In the genomic region with DNA sequence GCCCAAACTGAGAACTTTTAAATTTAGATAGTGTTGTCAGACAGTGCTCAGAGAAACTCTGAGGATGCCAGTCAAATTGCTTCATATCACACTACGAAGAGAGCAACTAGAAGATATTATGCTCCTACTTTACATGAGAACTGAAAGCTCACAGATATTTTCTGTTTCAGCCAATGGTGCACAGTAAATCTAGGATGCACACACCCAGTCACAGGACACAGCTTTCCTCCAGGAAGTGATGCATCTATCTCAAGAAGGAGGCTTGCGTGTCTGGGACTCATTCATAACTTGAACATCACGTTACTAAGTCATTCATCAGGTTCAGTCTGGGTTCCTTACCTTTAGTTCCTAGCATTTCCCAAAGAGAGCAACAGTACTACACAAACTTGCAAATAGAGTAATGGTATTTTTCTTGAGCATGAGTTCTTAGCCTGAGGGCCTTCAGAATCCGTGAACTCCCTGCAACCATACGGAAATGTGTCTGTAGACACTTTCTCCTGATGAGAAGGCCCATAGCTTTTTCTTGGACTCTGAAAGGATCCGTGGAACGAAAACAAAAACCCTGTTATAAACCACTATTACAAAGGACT, we compare ENCODE assay signal across 13 cellular contexts. TPM values are rescaled to one million over a fixed set of nuclear protein-coding genes. Genes with fewer than 3 reads are reported as not detected.
DNase-seq lines count a peak whose midpoint lies in the region; ATAC-seq and TF ChIP-seq lines count a peak whose summit lies in the region.
"Had no signal": no experiment of that assay in that cellular context is flagged by ENCODE, and none has a peak within 500 bp of the region (broad histone marks: within the 10 kb centered on the region; RNA-seq: fewer than 3 reads in every experiment).

No MANE protein-coding gene starts in this region.

- H3K27ac ChIP-seq in coronary artery = no peak overlapping the region
- no peak overlapping the region for H3K27ac ChIP-seq in Karpas-422 (ENCODE audit: low read length)
- H3K27ac ChIP-seq: testis had no signal

- no peaks in the 10 kb centered on the region for H3K36me3 ChIP-seq in Karpas-422 (ENCODE audit: insufficient read depth, low read length)

- ATAC-seq in GM21423 (IDR thresholded peaks at IDR 0.05; ENCODE audit: unreplicated experiment) (peak; percentile 52), HG03457 (IDR thresholded peaks at IDR 0.05; ENCODE audit: unreplicated experiment) (peak; percentile 51)

- H3K9me2 ChIP-seq in Karpas-422 (replicated peaks; ENCODE audit: insufficient read depth, low read length) = no peaks in the 10 kb centered on the region

- H4K20me1 ChIP-seq in Karpas-422 (ENCODE audit: insufficient read depth, low read depth, low read length) = no peaks in the 10 kb centered on the region

- H3K79me2 ChIP-seq in Karpas-422 (ENCODE audit: low read length) = no peaks in the 10 kb centered on the region

- TF ChIP-seq CTCF in fibroblast of mammary gland (conservative IDR thresholded peaks at IDR 0.05; ENCODE audit: control insufficient read depth, insufficient read depth, low read depth, low read length) = no peak
- no peak for TF ChIP-seq CTCF in coronary artery (IDR thresholded peaks at IDR 0.05)

- H3K27me3 ChIP-seq in Karpas-422 (ENCODE audit: low read length) = no peaks in the 10 kb centered on the region
- H3K27me3 ChIP-seq: testis had no signal

- H3K9ac ChIP-seq in Karpas-422 (ENCODE audit: low read length) = no peak overlapping the region

- no peaks in the 10 kb centered on the region for H3K9me3 ChIP-seq in Karpas-422 (ENCODE audit: low read length)
- H3K9me3 ChIP-seq: testis had no signal

- H3K4me2 ChIP-seq in Karpas-422 (ENCODE audit: low read depth, low read length, poor library complexity, severe bottlenecking) = no peak overlapping the region

- no peak overlapping the region for H2AFZ ChIP-seq in Karpas-422 (ENCODE audit: low read length)

- peak; percentile 68 for DNase-seq in EL
- DNase-seq in fibroblast of mammary gland (ENCODE audit: low read depth) = peak; percentile 75
- DNase-seq in mesenteric fat pad (ENCODE audit: low spot score) = no peak
- no peak for DNase-seq in NCI-H524 treated with DMSO at 0.1 percent for 48 hours (lab: John Stamatoyannopoulos, UW)
- no peak for DNase-seq in coronary artery (ENCODE audit: low spot score)
- no peak for DNase-seq in Karpas-422
- DNase-seq: aorta, GF-D8, kidney glomerular epithelial cell, NCI-H1105 treated with DMSO at 0.1 percent for 48 hours, testis had no signal

- H3K4me3 ChIP-seq in fibroblast of mammary gland (ENCODE audit: control insufficient read depth, low read depth, low read length) = no peak overlapping the region
- H3K4me3 ChIP-seq in coronary artery = no peak overlapping the region
- no peak overlapping the region for H3K4me3 ChIP-seq in Karpas-422 (ENCODE audit: low read length)
- H3K4me3 ChIP-seq: testis had no signal

- H3K4me1 ChIP-seq in Karpas-422 (ENCODE audit: low read length) = no peaks in the 10 kb centered on the region

RNA-seq across cellular contexts. Expression of gene ZNF697, which starts 12.2 kb away (rescaled TPM):
- 11.0 TPM for total RNA-seq in mesenteric fat pad
- total RNA-seq in Karpas-422 (2014; rRNA removed; shearing (Covaris generic); ENCODE audit: low replicate concordance) = not detected in 2 replicates

Comparison
In these comparisons a context has a peak if more than half of its experiments do, and no peak if none do; other contexts are left out.
1. DNase-seq: peak in EL (single experiment) and fibroblast of mammary gland (single experiment); none in mesenteric fat pad (single experiment), NCI-H524 treated with DMSO at 0.1 percent for 48 hours (single experiment), coronary artery (single experiment) and Karpas-422 (single experiment).
2. RNA of gene ZNF697, which starts 12.2 kb away (total RNA-seq): 11.0 TPM in mesenteric fat pad (single experiment); not detected in Karpas-422; every median in the first group is over 10 times any median in the second.